In the genomic region with DNA sequence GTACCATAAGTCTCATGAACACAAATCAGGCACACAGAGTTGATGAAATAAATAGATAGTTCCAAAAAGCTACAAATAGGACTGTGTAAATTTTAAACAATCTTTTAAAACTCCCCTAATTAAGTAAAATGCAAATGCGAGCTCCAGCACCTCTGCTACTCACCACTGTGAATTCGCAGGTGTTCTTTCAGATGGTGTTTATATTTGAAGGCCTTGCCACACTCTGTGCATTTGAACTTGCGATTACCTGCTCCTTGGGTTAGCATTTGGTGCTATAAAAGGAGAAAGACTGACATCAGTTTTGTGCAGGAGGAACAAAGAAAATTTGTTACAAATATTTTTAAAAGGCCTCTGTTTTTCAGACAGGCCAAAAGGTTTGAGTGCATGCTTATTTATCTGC, we compare ENCODE assay signal across 1 cellular context.
TF ChIP-seq lines count a peak whose summit lies in the region.

No MANE protein-coding gene starts in this region.

TF ChIP-seq in GM23338, 12 proteins besides CTCF, POLR2A, EP300 and RAD21 (continued from another document):
- no peak for TF ChIP-seq ZNF462 (CRISPR knock-in tag; IDR thresholded peaks at IDR 0.05)
- TF ChIP-seq CREB1 (CRISPR knock-in tag; IDR thresholded peaks at IDR 0.05; ENCODE audit: low read depth) = no peak
- TF ChIP-seq JUNB (IDR thresholded peaks at IDR 0.05; ENCODE audit: unreplicated experiment) = no peak
- TF ChIP-seq STAT1 (IDR thresholded peaks at IDR 0.05; ENCODE audit: unreplicated experiment) = no peak
- no peak for TF ChIP-seq NANOG (IDR thresholded peaks at IDR 0.05; ENCODE audit: borderline replicate concordance)
- no peak for TF ChIP-seq EZH2phosphoT487 (IDR thresholded peaks at IDR 0.05; ENCODE audit: unreplicated experiment)
- no peak for TF ChIP-seq ZNF331 (CRISPR knock-in tag; IDR thresholded peaks at IDR 0.05; ENCODE audit: low read depth)
TF ChIP-seq in GM23338: peak in this region for 0.
